8 cellular contexts compared by ENCODE assay signal in the genomic region with DNA sequence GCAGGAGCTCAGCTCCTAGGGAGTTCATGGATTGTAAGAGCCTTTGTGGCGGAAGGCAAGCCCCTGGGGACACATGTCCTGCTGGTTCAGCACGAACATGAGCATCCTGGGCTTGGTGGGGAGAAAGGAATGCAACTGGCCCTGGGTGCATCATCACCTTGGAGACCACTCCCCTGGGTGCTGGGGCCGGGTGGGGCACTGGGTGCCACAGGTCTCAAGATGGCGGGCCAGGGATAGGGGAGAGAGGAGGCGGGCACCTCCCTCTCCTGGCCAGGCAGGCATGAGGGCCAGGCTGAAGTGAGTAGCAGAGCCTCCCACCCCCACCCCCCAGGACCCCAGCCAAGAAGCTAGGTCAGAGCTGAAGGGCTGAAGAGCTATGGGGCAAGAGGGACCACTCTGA. TPM values are rescaled to one million over a fixed set of nuclear protein-coding genes. Genes with fewer than 3 reads are reported as not detected.
DNase-seq lines count a peak whose midpoint lies in the region; ATAC-seq and TF ChIP-seq lines count a peak whose summit lies in the region.

No MANE protein-coding gene starts in this region.

- ATAC-seq in GM23338 (no peak), left ventricle myocardium superior (no peak), GM18517 (IDR thresholded peaks at IDR 0.05; ENCODE audit: unreplicated experiment) (no peak)

- H3K27ac ChIP-seq in GM23338 (ENCODE audit: low read depth) = no peak overlapping the region
- H3K27ac ChIP-seq in skeletal muscle tissue (ENCODE audit: low read depth, low read length) = peak overlapping the region; percentile 80

- no peaks in the 10 kb centered on the region for H3K36me3 ChIP-seq in GM23338 (ENCODE audit: insufficient read depth)
- peaks cover 0 to 3% (median 2%) of the 10 kb centered on the region in 3 donors for H3K36me3 ChIP-seq in skeletal muscle tissue (ENCODE audit: control insufficient read depth in 3 of 3, insufficient read depth in 3 of 3, low read length in 3 of 3)

- DNase-seq in GM23338 (ENCODE audit: low spot score) = no peak
- DNase-seq in left ventricle myocardium superior = peak; percentile 39
- no peak for DNase-seq in middle frontal gyrus (ENCODE audit: extremely low spot score, low spot score)
- DNase-seq in HEK293T (ENCODE audit: extremely low spot score) = no peak
- no peak for DNase-seq in DMS 273 (lab: John Stamatoyannopoulos, UW; ENCODE audit: unreplicated experiment)

- peaks cover 29% of the 10 kb centered on the region for H3K27me3 Mint-ChIP-seq in GM23338 (ENCODE audit: insufficient read depth, low read depth, poor library complexity)

- no peak overlapping the region for H2AFZ ChIP-seq in GM23338

- H3K4me3 Mint-ChIP-seq in GM23338 = peak overlapping the region; percentile 79

- H3K4me1 ChIP-seq in GM23338 (ENCODE audit: insufficient read depth) (peaks cover 37% of the 10 kb centered on the region), skeletal muscle tissue (ENCODE audit: control insufficient read depth in 3 of 3, insufficient read depth in 3 of 3, low read length in 3 of 3) (peaks cover 74 to 92% (median 84%) of the 10 kb centered on the region in 3 donors)

- H3K27ac Mint-ChIP-seq in GM23338 = no peak overlapping the region

- H3K9ac ChIP-seq in skeletal muscle tissue (ENCODE audit: low read depth in 1 of 3, low read length in 3 of 3) = peak overlapping the region; percentile 81 to 98 (median 94)

- POLR2A ChIA-PET in HEK293T (lab: Yijun Ruan, JAX) = interaction anchor here (1.0 to 5.2 kb wide), 2 partner anchors 9 to 25 kb away, joined by 4 to 39 read pairs; a partner anchor contains a TSS

- CTCF ChIA-PET in HEK293T (lab: Yijun Ruan, JAX) = no interaction called here

- peak overlapping the region; percentile 85 for H3K4me2 ChIP-seq in GM23338

- H3K4me1 Mint-ChIP-seq in GM23338 = peaks cover 59% of the 10 kb centered on the region

- H3K9me3 ChIP-seq in skeletal muscle tissue (ENCODE audit: control insufficient read depth in 3 of 3, low read length in 3 of 3) = no peaks in the 10 kb centered on the region

- no peaks in the 10 kb centered on the region; the same call in 2 of the 3 replicates for H3K9me3 Mint-ChIP-seq in GM23338

- H3F3A ChIP-seq in GM23338 (replicated peaks; ENCODE audit: low read depth) = peaks cover 13% of the 10 kb centered on the region; the same call in 1 of the 2 replicates

- no peaks in the 10 kb centered on the region for H3K79me2 ChIP-seq in GM23338 (replicated peaks; ENCODE audit: insufficient read depth)

- H3K27me3 ChIP-seq in GM23338 (ENCODE audit: insufficient read depth) = peaks cover 9% of the 10 kb centered on the region; the same call in 1 of the 2 replicates
- no peaks in the 10 kb centered on the region for H3K27me3 ChIP-seq in skeletal muscle tissue (ENCODE audit: control insufficient read depth in 3 of 3, insufficient read depth in 3 of 3, low read length in 3 of 3)

- no peak for TF ChIP-seq CTCF in GM23338 (conservative IDR thresholded peaks at IDR 0.05; ENCODE audit: low read depth in 2 of 2)
- no peak for TF ChIP-seq CTCF in WI38 (IDR thresholded peaks at IDR 0.05; ENCODE audit: low read depth, low read length)

- H3K4me3 ChIP-seq in GM23338 (peak overlapping the region; percentile 62), WI38 (ENCODE audit: low read depth, low read length) (peak overlapping the region; percentile 77), skeletal muscle tissue (ENCODE audit: low read length in 3 of 3) (peak overlapping the region; percentile 74 to 97 (median 91))

- peaks cover 7% of the 10 kb centered on the region; the same call in 2 of the 3 replicates for H3K36me3 Mint-ChIP-seq in GM23338 (ENCODE audit: low read depth)

- H4K20me1 ChIP-seq in GM23338 (replicated peaks; ENCODE audit: insufficient read depth) = no peaks in the 10 kb centered on the region

- intact Hi-C loops in left ventricle myocardium superior (cut with micrococcal nuclease) = no loop called here

- H3K9me2 ChIP-seq in GM23338 (ENCODE audit: insufficient read depth) = no peaks in the 10 kb centered on the region

TF ChIP-seq in GM23338, 12 proteins besides CTCF, POLR2A, EP300 and RAD21 (continues in another document):
- no peak for TF ChIP-seq ZNF114 (CRISPR knock-in tag; IDR thresholded peaks at IDR 0.05)
- no peak for TF ChIP-seq CREB1 (CRISPR knock-in tag; IDR thresholded peaks at IDR 0.05; ENCODE audit: low read depth)
- TF ChIP-seq STAT1 (IDR thresholded peaks at IDR 0.05; ENCODE audit: unreplicated experiment) = no peak
- TF ChIP-seq EZH2phosphoT487 (IDR thresholded peaks at IDR 0.05; ENCODE audit: unreplicated experiment) = no peak
- no peak for TF ChIP-seq NANOG (IDR thresholded peaks at IDR 0.05; ENCODE audit: borderline replicate concordance)
- TF ChIP-seq, protein P1, sequence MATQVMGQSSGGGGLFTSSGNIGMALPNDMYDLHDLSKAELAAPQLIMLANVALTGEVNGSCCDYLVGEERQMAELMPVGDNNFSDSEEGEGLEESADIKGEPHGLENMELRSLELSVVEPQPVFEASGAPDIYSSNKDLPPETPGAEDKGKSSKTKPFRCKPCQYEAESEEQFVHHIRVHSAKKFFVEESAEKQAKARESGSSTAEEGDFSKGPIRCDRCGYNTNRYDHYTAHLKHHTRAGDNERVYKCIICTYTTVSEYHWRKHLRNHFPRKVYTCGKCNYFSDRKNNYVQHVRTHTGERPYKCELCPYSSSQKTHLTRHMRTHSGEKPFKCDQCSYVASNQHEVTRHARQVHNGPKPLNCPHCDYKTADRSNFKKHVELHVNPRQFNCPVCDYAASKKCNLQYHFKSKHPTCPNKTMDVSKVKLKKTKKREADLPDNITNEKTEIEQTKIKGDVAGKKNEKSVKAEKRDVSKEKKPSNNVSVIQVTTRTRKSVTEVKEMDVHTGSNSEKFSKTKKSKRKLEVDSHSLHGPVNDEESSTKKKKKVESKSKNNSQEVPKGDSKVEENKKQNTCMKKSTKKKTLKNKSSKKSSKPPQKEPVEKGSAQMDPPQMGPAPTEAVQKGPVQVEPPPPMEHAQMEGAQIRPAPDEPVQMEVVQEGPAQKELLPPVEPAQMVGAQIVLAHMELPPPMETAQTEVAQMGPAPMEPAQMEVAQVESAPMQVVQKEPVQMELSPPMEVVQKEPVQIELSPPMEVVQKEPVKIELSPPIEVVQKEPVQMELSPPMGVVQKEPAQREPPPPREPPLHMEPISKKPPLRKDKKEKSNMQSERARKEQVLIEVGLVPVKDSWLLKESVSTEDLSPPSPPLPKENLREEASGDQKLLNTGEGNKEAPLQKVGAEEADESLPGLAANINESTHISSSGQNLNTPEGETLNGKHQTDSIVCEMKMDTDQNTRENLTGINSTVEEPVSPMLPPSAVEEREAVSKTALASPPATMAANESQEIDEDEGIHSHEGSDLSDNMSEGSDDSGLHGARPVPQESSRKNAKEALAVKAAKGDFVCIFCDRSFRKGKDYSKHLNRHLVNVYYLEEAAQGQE (IDR thresholded peaks at IDR 0.05; ENCODE audit: unreplicated experiment) = no peak

TF ChIP-seq in HEK293T, 16 proteins besides CTCF, POLR2A, EP300 and RAD21:
- TF ChIP-seq CTBP1 (IDR thresholded peaks at IDR 0.05; ENCODE audit: borderline replicate concordance) (no peak), SP1 (IDR thresholded peaks at IDR 0.05) (no peak)

RNA-seq across cellular contexts. Expression of a gene that starts 0.8 kb away (rescaled TPM):
- total RNA-seq in GM23338 (2014; rRNA removed; shearing (Covaris generic)) = 26.8 and 37.6 TPM in 2 replicates
- 11.8 and 14.1 TPM in 2 replicates for polyA plus RNA-seq in GM23338 (2016; fragmentation: Nextera tagmentation; extraction: Ambion mirVana)
- total RNA-seq in left ventricle myocardium superior (71.6 TPM), skeletal muscle tissue (33.4 TPM)

RNA-seq across cellular contexts. Expression of a gene that starts 7.4 kb away (rescaled TPM):
- total RNA-seq in GM23338 (2014; rRNA removed; shearing (Covaris generic)) = 8.0 and 11.1 TPM in 2 replicates
- 5.8 and 8.9 TPM in 2 replicates for polyA plus RNA-seq in GM23338 (2016; fragmentation: Nextera tagmentation; extraction: Ambion mirVana)
- total RNA-seq in left ventricle myocardium superior (13.1 TPM), skeletal muscle tissue (7.8 TPM)

RNA-seq across cellular contexts. Expression of a gene that starts 8.4 kb away (rescaled TPM):
- total RNA-seq in GM23338 (2014; rRNA removed; shearing (Covaris generic)) = 4.3 and 7.8 TPM in 2 replicates
- polyA plus RNA-seq in GM23338 (2016; fragmentation: Nextera tagmentation; extraction: Ambion mirVana) = 12.7 TPM in 2 replicates
- 27.0 TPM for total RNA-seq in left ventricle myocardium superior
- 8.9 TPM for total RNA-seq in skeletal muscle tissue

RNA-seq across cellular contexts. Expression of a gene that starts 11.3 kb away (rescaled TPM):
- 0.38 TPM in 1 of 2 replicates, not detected in the other for total RNA-seq in GM23338 (2014; rRNA removed; shearing (Covaris generic))
- 0.10 and 0.42 TPM in 2 replicates for polyA plus RNA-seq in GM23338 (2016; fragmentation: Nextera tagmentation; extraction: Ambion mirVana)
- total RNA-seq in left ventricle myocardium superior (0.15 TPM), skeletal muscle tissue (0.52 TPM)

RNA-seq across cellular contexts. Expression of a gene that starts 16.8 kb away (rescaled TPM):
- total RNA-seq in GM23338 (2014; rRNA removed; shearing (Covaris generic)) = 62.8 and 91.3 TPM in 2 replicates
- 35.8 and 38.4 TPM in 2 replicates for polyA plus RNA-seq in GM23338 (2016; fragmentation: Nextera tagmentation; extraction: Ambion mirVana)
- 18.5 TPM for total RNA-seq in left ventricle myocardium superior
- 14.6 TPM for total RNA-seq in skeletal muscle tissue
